22 cellular contexts compared by ENCODE assay signal in the genomic region with DNA sequence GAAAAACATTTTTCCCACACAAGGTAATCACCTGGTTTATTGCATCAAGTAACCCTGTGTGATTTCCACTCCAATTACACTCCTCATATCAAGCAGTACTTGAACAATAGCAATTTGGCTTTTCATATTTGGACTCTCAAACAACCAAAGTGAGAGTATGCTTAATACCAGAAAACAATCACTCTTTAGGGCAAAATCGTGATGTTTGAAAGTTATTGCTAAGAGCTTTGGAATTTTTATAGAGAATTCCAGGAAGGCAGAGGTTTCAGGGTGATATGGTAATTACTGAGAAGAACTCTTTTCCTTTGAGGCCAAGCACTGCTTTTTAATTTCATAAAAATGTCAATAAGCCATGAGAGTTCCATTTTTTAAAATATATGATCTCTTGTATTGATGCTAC.
"Had no signal": no experiment of that assay in that cellular context is flagged by ENCODE, and none has a peak within 500 bp of the region (broad histone marks: within the 10 kb centered on the region; RNA-seq: fewer than 3 reads in every experiment).

No MANE protein-coding gene starts in this region.

- H3K27ac ChIP-seq: coronary artery, heart right ventricle, neutrophil, right atrium auricular region, sigmoid colon, skin epidermis, stomach, thoracic aorta, transverse colon had no signal

- H3K4me3 ChIP-seq: coronary artery, heart right ventricle, mucosa of descending colon, right atrium auricular region, sigmoid colon, skin epidermis, stomach, thoracic aorta, transverse colon had no signal

- H3K9me3 ChIP-seq: neutrophil, right atrium auricular region, stomach, thoracic aorta, transverse colon had no signal

- H3K27me3 Mint-ChIP-seq: naive thymus-derived CD8-positive, alpha-beta T cell had no signal

- H3K36me3 ChIP-seq: heart right ventricle, neutrophil, right atrium auricular region, sigmoid colon, stomach, thoracic aorta, transverse colon had no signal

- H3K4me1 ChIP-seq: heart right ventricle, right atrium auricular region, sigmoid colon, stomach, transverse colon had no signal

- ATAC-seq: heart right ventricle; mucosa of descending colon; naive thymus-derived CD8-positive, alpha-beta T cell had no signal

- H3K27me3 ChIP-seq: heart right ventricle, neutrophil, right atrium auricular region, sigmoid colon, stomach, transverse colon had no signal

- H3K27ac Mint-ChIP-seq: endodermal cell; naive thymus-derived CD8-positive, alpha-beta T cell had no signal

- DNase-seq: effector CD4-positive, alpha-beta T cell; endodermal cell; erythroblast; foreskin melanocyte; heart right ventricle; hypothalamus; kidney glomerular epithelial cell; mammary epithelial cell; mucosa of descending colon; naive thymus-derived CD8-positive, alpha-beta T cell; posterior cingulate gyrus; sigmoid colon; stimulated activated CD4-positive, alpha-beta T cell treated with anti-CD3 and anti-CD28 coated beads, Interleukin-12 subunit alpha, Interleukin-12 subunit beta, amount 100 ng/mL, for 4 hours; stimulated activated naive CD4-positive, alpha-beta T cell; stomach; substantia nigra; transverse colon had no signal

- H3K4me3 Mint-ChIP-seq: endodermal cell; naive thymus-derived CD8-positive, alpha-beta T cell had no signal

- H3K4me1 Mint-ChIP-seq: naive thymus-derived CD8-positive, alpha-beta T cell had no signal
